19 cellular contexts compared by ENCODE assay signal in genomic region chr1:213661346-213661745, GRCh38.
DNase-seq lines count a peak whose midpoint lies in the region; ATAC-seq, FAIRE-seq and TF ChIP-seq lines count a peak whose summit lies in the region.
"Had no signal": no experiment of that assay in that cellular context is flagged by ENCODE, and none has a peak within 500 bp of the region (broad histone marks: within the 10 kb centered on the region; RNA-seq: fewer than 3 reads in every experiment).

No MANE protein-coding gene starts in this region.

- H3K36me3 Mint-ChIP-seq in activated CD8-positive, alpha-beta T cell treated with anti-CD3 and anti-CD28 coated beads for 36 hours (ENCODE audit: low read depth) = no peaks in the 10 kb centered on the region
- H3K36me3 Mint-ChIP-seq in activated CD8-positive, alpha-beta T cell treated with anti-CD3 and anti-CD28 coated beads, Interleukin-2, amount 10 ng/mL, durations not matched to agents 7 days and 5 days (ENCODE audit: low read depth) = no peaks in the 10 kb centered on the region
- H3K36me3 Mint-ChIP-seq in type B pancreatic cell = no peaks in the 10 kb centered on the region
- H3K36me3 Mint-ChIP-seq: CD8-positive, alpha-beta T cell had no signal

- H4K20me1 ChIP-seq in K562 (replicated peaks; ENCODE audit: control insufficient read depth, insufficient read depth, low read length) (no peaks in the 10 kb centered on the region), osteoblast (ENCODE audit: insufficient read depth, low read length) (no peaks in the 10 kb centered on the region)
- H4K20me1 ChIP-seq: BLaER1 treated with 17β-estradiol and CSF1 and Interleukin-3, amounts not matched to agents 10 nM and 100 nM had no signal

- H3K27me3 Mint-ChIP-seq in activated CD8-positive, alpha-beta T cell treated with anti-CD3 and anti-CD28 coated beads for 36 hours = no peaks in the 10 kb centered on the region
- H3K27me3 Mint-ChIP-seq in activated CD8-positive, alpha-beta T cell treated with anti-CD3 and anti-CD28 coated beads, Interleukin-2, amount 10 ng/mL, durations not matched to agents 7 days and 5 days (ENCODE audit: low read depth) = no peaks in the 10 kb centered on the region
- H3K27me3 Mint-ChIP-seq in type B pancreatic cell = peaks cover 3% of the 10 kb centered on the region

- no peak overlapping the region for H3K4me3 ChIP-seq in K562
- no peak overlapping the region for H3K4me3 ChIP-seq in osteoblast (ENCODE audit: insufficient read depth, low read length)
- H3K4me3 ChIP-seq: BLaER1 treated with 17β-estradiol and CSF1 and Interleukin-3, amounts not matched to agents 10 nM and 100 nM had no signal

- no peak for TF ChIP-seq EP300 in K562 (IDR thresholded peaks at IDR 0.05; ENCODE audit: low read length)

- no peak for TF ChIP-seq RAD21 in K562 (CRISPR knock-in tag; conservative IDR thresholded peaks at IDR 0.05 in 1 of 2, IDR thresholded peaks at IDR 0.05 in 1 of 2)

- ATAC-seq in activated CD8-positive, alpha-beta T cell treated with anti-CD3 and anti-CD28 coated beads for 36 hours = peak; percentile 39
- no peak for ATAC-seq in activated CD8-positive, alpha-beta T cell treated with anti-CD3 and anti-CD28 coated beads, Interleukin-2, amount 10 ng/mL, durations not matched to agents 7 days and 5 days
- no peak; the same call in 2 of the 3 replicates for ATAC-seq in K562
- ATAC-seq: CD8-positive, alpha-beta T cell had no signal

- no peak overlapping the region for H3K4me3 Mint-ChIP-seq in activated CD8-positive, alpha-beta T cell treated with anti-CD3 and anti-CD28 coated beads for 36 hours
- H3K4me3 Mint-ChIP-seq in activated CD8-positive, alpha-beta T cell treated with anti-CD3 and anti-CD28 coated beads, Interleukin-2, amount 10 ng/mL, durations not matched to agents 7 days and 5 days = no peak overlapping the region
- no peak overlapping the region for H3K4me3 Mint-ChIP-seq in type B pancreatic cell
- H3K4me3 Mint-ChIP-seq: CD8-positive, alpha-beta T cell; HFFc6 had no signal

- H2AFZ ChIP-seq in K562 (ENCODE audit: low read depth, low read length) (no peak overlapping the region), osteoblast (ENCODE audit: low read length) (no peak overlapping the region)

- no peaks in the 10 kb centered on the region for H3K36me3 ChIP-seq in K562 (ENCODE audit: control insufficient read depth, insufficient read depth, low read length)
- no peaks in the 10 kb centered on the region for H3K36me3 ChIP-seq in osteoblast (ENCODE audit: insufficient read depth, low read length)
- H3K36me3 ChIP-seq: BLaER1 treated with 17β-estradiol and CSF1 and Interleukin-3, amounts not matched to agents 10 nM and 100 nM had no signal

- H3K9ac ChIP-seq in K562 (ENCODE audit: insufficient read depth in 1 of 2, low read depth in 2 of 2, low read length in 2 of 2) = no peak overlapping the region
- H3K9ac ChIP-seq: BLaER1 treated with 17β-estradiol and CSF1 and Interleukin-3, amounts not matched to agents 10 nM and 100 nM; KMS-11 had no signal

- H3K4me2 ChIP-seq in K562 (ENCODE audit: insufficient read depth, low read length) (no peak overlapping the region), osteoblast (ENCODE audit: insufficient read depth, low read length) (no peak overlapping the region)
- H3K4me2 ChIP-seq: BLaER1 treated with 17β-estradiol and CSF1 and Interleukin-3, amounts not matched to agents 10 nM and 100 nM; KMS-11 had no signal

- peak; percentile 28 for DNase-seq in activated CD8-positive, alpha-beta T cell treated with anti-CD3 and anti-CD28 coated beads for 36 hours
- DNase-seq in activated CD8-positive, alpha-beta T cell treated with anti-CD3 and anti-CD28 coated beads, Interleukin-2, amount 10 ng/mL, durations not matched to agents 7 days and 5 days = no peak
- DNase-seq in HT1080 (ENCODE audit: low read depth) = peak; percentile 0
- peak in 1 of 4 experiments; percentile 6 for DNase-seq in K562 (ENCODE audit: extremely low read depth in 1 of 4, low spot score in 3 of 4)
- no peak for DNase-seq in type B pancreatic cell (ENCODE audit: extremely low spot score, unreplicated experiment)
- DNase-seq in activated CD4-positive, CD25-positive, alpha-beta regulatory T cell (lab: John Stamatoyannopoulos, UW) = no peak
- DNase-seq in osteoblast (ENCODE audit: insufficient read length, low spot score, missing footprints) = no peak
- DNase-seq: CD8-positive, alpha-beta T cell; HFFc6; MV-4-11; NCI-H1417 treated with DMSO at 0.1 percent for 48 hours; NCI-H2029; NCI-H2171 treated with DMSO at 0.1 percent for 48 hours; NCI-H446; RPMI8226; SHP77 treated with DMSO at 0.1 percent for 48 hours had no signal

- H3K4me1 ChIP-seq in K562 (replicated peaks in 1 of 2; ENCODE audit: control insufficient read depth in 2 of 2, insufficient read depth in 2 of 2, low read length in 2 of 2) (no peaks in the 10 kb centered on the region), osteoblast (ENCODE audit: insufficient read depth, low read length) (no peaks in the 10 kb centered on the region)
- H3K4me1 ChIP-seq: BLaER1 treated with 17β-estradiol and CSF1 and Interleukin-3, amounts not matched to agents 10 nM and 100 nM had no signal

- in situ Hi-C loops in K562 (cut with MboI) = no loop called here

- H3K9me3 Mint-ChIP-seq in activated CD8-positive, alpha-beta T cell treated with anti-CD3 and anti-CD28 coated beads for 36 hours = no peaks in the 10 kb centered on the region
- H3K9me3 Mint-ChIP-seq in activated CD8-positive, alpha-beta T cell treated with anti-CD3 and anti-CD28 coated beads, Interleukin-2, amount 10 ng/mL, durations not matched to agents 7 days and 5 days (ENCODE audit: insufficient read depth) = no peaks in the 10 kb centered on the region
- no peaks in the 10 kb centered on the region for H3K9me3 Mint-ChIP-seq in type B pancreatic cell
- H3K9me3 Mint-ChIP-seq: CD8-positive, alpha-beta T cell had no signal

- intact Hi-C loops in activated CD8-positive, alpha-beta T cell treated with anti-CD3 and anti-CD28 coated beads for 36 hours (cut with micrococcal nuclease) = no loop called here
- intact Hi-C loops in K562 (cut with micrococcal nuclease) = no loop called here

- CTCF ChIA-PET in activated CD8-positive, alpha-beta T cell treated with anti-CD3 and anti-CD28 coated beads for 36 hours (lab: Charles Lee) = no interaction called here
- CTCF ChIA-PET in activated CD8-positive, alpha-beta T cell treated with anti-CD3 and anti-CD28 coated beads, Interleukin-2, amount 10 ng/mL, durations not matched to agents 7 days and 5 days (lab: Charles Lee) = no interaction called here
- CTCF ChIA-PET in K562 (lab: Yijun Ruan, JAX; ENCODE audit: low intra/inter-chr PET ratio) = no interaction called here

- no peaks in the 10 kb centered on the region for H3K9me1 ChIP-seq in K562 (ENCODE audit: control insufficient read depth, insufficient read depth, low read length)

- H3K4me1 Mint-ChIP-seq in activated CD8-positive, alpha-beta T cell treated with anti-CD3 and anti-CD28 coated beads for 36 hours (ENCODE audit: low read depth) = no peaks in the 10 kb centered on the region
- no peaks in the 10 kb centered on the region for H3K4me1 Mint-ChIP-seq in activated CD8-positive, alpha-beta T cell treated with anti-CD3 and anti-CD28 coated beads, Interleukin-2, amount 10 ng/mL, durations not matched to agents 7 days and 5 days (ENCODE audit: low read depth)
- peaks cover 4% of the 10 kb centered on the region for H3K4me1 Mint-ChIP-seq in type B pancreatic cell (ENCODE audit: unreplicated experiment)

- no peak overlapping the region for H3K27ac Mint-ChIP-seq in activated CD8-positive, alpha-beta T cell treated with anti-CD3 and anti-CD28 coated beads for 36 hours
- H3K27ac Mint-ChIP-seq in activated CD8-positive, alpha-beta T cell treated with anti-CD3 and anti-CD28 coated beads, Interleukin-2, amount 10 ng/mL, durations not matched to agents 7 days and 5 days = no peak overlapping the region
- H3K27ac Mint-ChIP-seq in type B pancreatic cell = peak overlapping the region; percentile 12
- H3K27ac Mint-ChIP-seq: CD8-positive, alpha-beta T cell; HFFc6 had no signal

- H3K9me3 ChIP-seq in K562 (replicated peaks; ENCODE audit: control insufficient read depth, insufficient read depth, low read depth, low read length) = no peaks in the 10 kb centered on the region
- no peaks in the 10 kb centered on the region for H3K9me3 ChIP-seq in osteoblast (ENCODE audit: low read depth, low read length)
- H3K9me3 ChIP-seq: BLaER1 treated with 17β-estradiol and CSF1 and Interleukin-3, amounts not matched to agents 10 nM and 100 nM had no signal

- H3K79me2 ChIP-seq in K562 (ENCODE audit: control insufficient read depth, insufficient read depth, low read length) (no peaks in the 10 kb centered on the region), osteoblast (ENCODE audit: insufficient read depth, low read length) (no peaks in the 10 kb centered on the region)

- no peak overlapping the region for H3K27ac ChIP-seq in K562 (ENCODE audit: extremely low read depth, low read depth, low read length)
- H3K27ac ChIP-seq in osteoblast (ENCODE audit: low read depth, low read length) = no peak overlapping the region
- H3K27ac ChIP-seq: BLaER1 treated with 17β-estradiol and CSF1 and Interleukin-3, amounts not matched to agents 10 nM and 100 nM; KMS-11 had no signal

- under 1% methylated on average over 9 of the region's 9 CpGs for WGBS in K562 (ENCODE audit: insufficient coverage, low coverage, missing lambda C conversion rate)

- no peak for TF ChIP-seq POLR2A in K562 (conservative IDR thresholded peaks at IDR 0.05)

- POLR2A ChIA-PET in activated CD8-positive, alpha-beta T cell treated with anti-CD3 and anti-CD28 coated beads for 36 hours (lab: Charles Lee) = no interaction called here
- POLR2A ChIA-PET in activated CD8-positive, alpha-beta T cell treated with anti-CD3 and anti-CD28 coated beads, Interleukin-2, amount 10 ng/mL, durations not matched to agents 7 days and 5 days (lab: Charles Lee) = no interaction called here
- POLR2A ChIA-PET in K562 (lab: Yijun Ruan, JAX) = no interaction called here

- peak; percentile 63 for FAIRE-seq in K562 (lab: Jason Lieb, UNC)
- FAIRE-seq: H54 had no signal

- no peak for TF ChIP-seq CTCF in activated CD8-positive, alpha-beta T cell treated with anti-CD3 and anti-CD28 coated beads for 36 hours (IDR thresholded peaks at IDR 0.05)
- TF ChIP-seq CTCF in K562 (IDR thresholded peaks at IDR 0.05 in 2 of 3, conservative IDR thresholded peaks at IDR 0.05 in 1 of 3; ENCODE audit: insufficient read depth in 2 of 3, low read depth in 1 of 3, low read length in 3 of 3) = no peak
- TF ChIP-seq CTCF in type B pancreatic cell (conservative IDR thresholded peaks at IDR 0.05) = no peak
- no peak for TF ChIP-seq CTCF in osteoblast (IDR thresholded peaks at IDR 0.05; ENCODE audit: extremely low read depth, low read depth, low read length)

- BruUV-seq in K562 (replicated peaks; lab: Mats Ljungman, UMichigan) = no TSS peak

- H3K27me3 ChIP-seq in K562 (ENCODE audit: control insufficient read depth in 2 of 2, insufficient read depth in 2 of 2, low read length in 2 of 2) (peaks cover 0 to 10% of the 10 kb centered on the region in 2 experiments; a peak in 1 of 5 replicates), osteoblast (ENCODE audit: insufficient read depth, low read length) (no peaks in the 10 kb centered on the region)
- H3K27me3 ChIP-seq: BLaER1 treated with 17β-estradiol and CSF1 and Interleukin-3, amounts not matched to agents 10 nM and 100 nM had no signal

TF ChIP-seq in K562, 482 proteins besides CTCF, POLR2A, EP300 and RAD21 (continues in another document):
- TF ChIP-seq KAT8 (IDR thresholded peaks at IDR 0.05; ENCODE audit: low read depth) (no peak), HDAC1 (IDR thresholded peaks at IDR 0.05) (no peak), ZNF217 (CRISPR knock-in tag; IDR thresholded peaks at IDR 0.05) (no peak)

Comparison
In these comparisons a context has a peak if more than half of its experiments do, and no peak if none do; other contexts are left out.
1. DNase-seq: peak in activated CD8-positive, alpha-beta T cell treated with anti-CD3 and anti-CD28 coated beads for 36 hours (single experiment) and HT1080 (single experiment); none in activated CD8-positive, alpha-beta T cell treated with anti-CD3 and anti-CD28 coated beads, Interleukin-2, amount 10 ng/mL, durations not matched to agents 7 days and 5 days (single experiment), type B pancreatic cell (single experiment), activated CD4-positive, CD25-positive, alpha-beta regulatory T cell (0 of 4) and osteoblast (single experiment).